ENCODE assay signal across 17 cellular contexts in genomic region chr4:124525524-124525923, GRCh38.
A peak's percentile ranks its signal among the peaks of the same experiment; 100 is the strongest.
DNase-seq lines count a peak whose midpoint lies in the region; ATAC-seq, FAIRE-seq and TF ChIP-seq lines count a peak whose summit lies in the region.
"Had no signal": no experiment of that assay in that cellular context is flagged by ENCODE, and none has a peak within 500 bp of the region (broad histone marks: within the 10 kb centered on the region; RNA-seq: fewer than 3 reads in every experiment).

No MANE protein-coding gene starts in this region.

- no peaks in the 10 kb centered on the region for H3K79me2 ChIP-seq in Loucy (ENCODE audit: insufficient read depth, low read length)

- peak; percentile 0 for DNase-seq in activated gamma-delta T cell (lab: John Stamatoyannopoulos, UW)
- no peak for DNase-seq in activated gamma-delta T cell treated with Interleukin-2 at 50 U/mL for 16 hours
- peak; percentile 40 for DNase-seq in kidney
- DNase-seq in occipital lobe (lab: John Stamatoyannopoulos, UW), result peak; percentile 0
- no peak for DNase-seq in NCI-H774 (lab: John Stamatoyannopoulos, UW)
- DNase-seq: 8988T; Calu3; CD8-positive, alpha-beta T cell; DND-41; EL; GM23248 had no signal

- H2AFZ ChIP-seq in Loucy (ENCODE audit: low read length), result peak overlapping the region; percentile 44; the same call in 1 of the 2 replicates
- H2AFZ ChIP-seq: GM23248 had no signal

- H4K20me1 ChIP-seq in Loucy (ENCODE audit: insufficient read depth, low read length, poor library complexity, severe bottlenecking), result no peaks in the 10 kb centered on the region
- H4K20me1 ChIP-seq: BLaER1 had no signal

- ATAC-seq in HG02678 (IDR thresholded peaks at IDR 0.05; ENCODE audit: unreplicated experiment), result no peak
- ATAC-seq: CD8-positive, alpha-beta T cell; GM12878 had no signal

- H3K4me2 ChIP-seq in Loucy (ENCODE audit: low read depth, low read length, poor library complexity, severe bottlenecking), result peak overlapping the region; percentile 47

- no peak for FAIRE-seq in kidney (lab: Jason Lieb, UNC)
- FAIRE-seq: GM12878, GM19239 had no signal

- no peaks in the 10 kb centered on the region for H3K9me2 ChIP-seq in Loucy (replicated peaks; ENCODE audit: low read depth, low read length)

- no peaks in the 10 kb centered on the region for H3K36me3 ChIP-seq in Loucy (ENCODE audit: insufficient read depth, low read length)
- no peaks in the 10 kb centered on the region for H3K36me3 ChIP-seq in kidney (ENCODE audit: control insufficient read depth in 1 of 2, insufficient read depth in 2 of 2, low read length in 2 of 2)
- H3K36me3 ChIP-seq: BLaER1, HAP-1 had no signal

- H3K4me3 ChIP-seq in Loucy (ENCODE audit: low read length, poor library complexity, severe bottlenecking) (no peak overlapping the region), kidney (ENCODE audit: low read length in 2 of 2) (no peak overlapping the region)
- H3K4me3 ChIP-seq: BLaER1, GM12878, GM23248, HAP-1 had no signal

- H3F3A ChIP-seq in Loucy (ENCODE audit: low read depth), result no peaks in the 10 kb centered on the region

- H3K9me3 ChIP-seq in Loucy (ENCODE audit: insufficient read depth, low read depth, low read length) (no peaks in the 10 kb centered on the region), kidney (ENCODE audit: control insufficient read depth in 1 of 2, low read length in 2 of 2) (no peaks in the 10 kb centered on the region)
- H3K9me3 ChIP-seq: BLaER1, HAP-1 had no signal

- no peak overlapping the region for H3K27ac ChIP-seq in kidney (ENCODE audit: low read depth in 2 of 2, low read length in 2 of 2)
- H3K27ac ChIP-seq: BLaER1, GM23248 had no signal

- TF ChIP-seq CTCF in Loucy (conservative IDR thresholded peaks at IDR 0.05; ENCODE audit: low read length) (no peak), kidney (IDR thresholded peaks at IDR 0.05; ENCODE audit: borderline replicate concordance, extremely low read depth, insufficient read depth) (no peak)

- H3K4me1 ChIP-seq in Loucy (ENCODE audit: insufficient read depth, low read length, poor library complexity, severe bottlenecking) (peaks cover 12% of the 10 kb centered on the region), kidney (ENCODE audit: control insufficient read depth in 1 of 2, insufficient read depth in 1 of 2, low read depth in 1 of 2, low read length in 2 of 2) (no peaks in the 10 kb centered on the region)

- H3K9ac ChIP-seq in Loucy (ENCODE audit: low read depth, low read length, poor library complexity, severe bottlenecking) (no peak overlapping the region), kidney (ENCODE audit: low read length in 2 of 2) (no peak overlapping the region)
- H3K9ac ChIP-seq: BLaER1, GM23248 had no signal

- intact Hi-C loops in kidney (cut with DNase I), result no loop called here

- H3K27me3 ChIP-seq in Loucy (ENCODE audit: insufficient read depth, low read length, poor library complexity, severe bottlenecking), result no peaks in the 10 kb centered on the region
- H3K27me3 ChIP-seq: BLaER1 had no signal

Comparison
In these comparisons a context has a peak if more than half of its experiments do, and no peak if none do; other contexts are left out.
1. DNase-seq: peak in activated gamma-delta T cell (single experiment), kidney (single experiment) and occipital lobe (single experiment); none in activated gamma-delta T cell treated with Interleukin-2 at 50 U/mL for 16 hours (single experiment) and NCI-H774 (single experiment).